ENCODE assay signal across 1 cellular context in the genomic region with DNA sequence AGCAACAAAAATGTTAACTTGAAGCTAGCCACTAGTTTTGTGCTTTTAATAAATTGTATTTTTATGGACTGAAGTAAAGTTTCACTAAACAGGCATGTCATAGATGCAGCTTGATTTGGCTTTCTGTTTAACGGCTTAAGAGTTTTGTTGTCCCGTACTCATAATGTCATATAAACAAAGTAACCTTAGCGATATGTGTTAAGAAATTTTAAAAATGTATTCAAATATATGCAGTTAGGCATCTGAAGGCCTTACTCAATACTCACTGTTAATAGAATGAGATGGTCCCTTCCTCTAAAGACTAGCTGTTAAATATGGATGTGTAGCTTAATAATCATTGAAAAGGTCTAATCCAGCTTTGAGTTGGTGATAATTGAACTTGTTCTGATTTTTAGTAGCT.
TF ChIP-seq lines count a peak whose summit lies in the region.

No MANE protein-coding gene starts in this region.

TF ChIP-seq in WTC11, 78 proteins besides CTCF, POLR2A, EP300 and RAD21 (continued from another document):
- TF ChIP-seq, protein P1, sequence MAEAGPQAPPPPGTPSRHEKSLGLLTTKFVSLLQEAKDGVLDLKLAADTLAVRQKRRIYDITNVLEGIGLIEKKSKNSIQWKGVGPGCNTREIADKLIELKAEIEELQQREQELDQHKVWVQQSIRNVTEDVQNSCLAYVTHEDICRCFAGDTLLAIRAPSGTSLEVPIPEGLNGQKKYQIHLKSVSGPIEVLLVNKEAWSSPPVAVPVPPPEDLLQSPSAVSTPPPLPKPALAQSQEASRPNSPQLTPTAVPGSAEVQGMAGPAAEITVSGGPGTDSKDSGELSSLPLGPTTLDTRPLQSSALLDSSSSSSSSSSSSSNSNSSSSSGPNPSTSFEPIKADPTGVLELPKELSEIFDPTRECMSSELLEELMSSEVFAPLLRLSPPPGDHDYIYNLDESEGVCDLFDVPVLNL (CRISPR knock-in tag; IDR thresholded peaks at IDR 0.05; ENCODE audit: borderline replicate concordance, low read depth), result no peak
- no peak for TF ChIP-seq ZNF121 (CRISPR knock-in tag; IDR thresholded peaks at IDR 0.05)
- TF ChIP-seq HMGA2 (CRISPR knock-in tag; IDR thresholded peaks at IDR 0.05), result no peak
TF ChIP-seq in WTC11: peak in this region for 0.
